In genomic region chr19:709196-709964, GRCh38 we compare ENCODE assay signal across 1 cellular context.
TF ChIP-seq lines count a peak whose summit lies in the region.

No MANE protein-coding gene starts in this region.

TF ChIP-seq in HEK293, 187 proteins besides CTCF, POLR2A, EP300 and RAD21 (continued from another document):
- TF ChIP-seq ZNF629 (tag by site-specific recombination; IDR thresholded peaks at IDR 0.05) = no peak
- no peak for TF ChIP-seq ZNF585B (tag by site-specific recombination; IDR thresholded peaks at IDR 0.05)
- TF ChIP-seq, protein P1, sequence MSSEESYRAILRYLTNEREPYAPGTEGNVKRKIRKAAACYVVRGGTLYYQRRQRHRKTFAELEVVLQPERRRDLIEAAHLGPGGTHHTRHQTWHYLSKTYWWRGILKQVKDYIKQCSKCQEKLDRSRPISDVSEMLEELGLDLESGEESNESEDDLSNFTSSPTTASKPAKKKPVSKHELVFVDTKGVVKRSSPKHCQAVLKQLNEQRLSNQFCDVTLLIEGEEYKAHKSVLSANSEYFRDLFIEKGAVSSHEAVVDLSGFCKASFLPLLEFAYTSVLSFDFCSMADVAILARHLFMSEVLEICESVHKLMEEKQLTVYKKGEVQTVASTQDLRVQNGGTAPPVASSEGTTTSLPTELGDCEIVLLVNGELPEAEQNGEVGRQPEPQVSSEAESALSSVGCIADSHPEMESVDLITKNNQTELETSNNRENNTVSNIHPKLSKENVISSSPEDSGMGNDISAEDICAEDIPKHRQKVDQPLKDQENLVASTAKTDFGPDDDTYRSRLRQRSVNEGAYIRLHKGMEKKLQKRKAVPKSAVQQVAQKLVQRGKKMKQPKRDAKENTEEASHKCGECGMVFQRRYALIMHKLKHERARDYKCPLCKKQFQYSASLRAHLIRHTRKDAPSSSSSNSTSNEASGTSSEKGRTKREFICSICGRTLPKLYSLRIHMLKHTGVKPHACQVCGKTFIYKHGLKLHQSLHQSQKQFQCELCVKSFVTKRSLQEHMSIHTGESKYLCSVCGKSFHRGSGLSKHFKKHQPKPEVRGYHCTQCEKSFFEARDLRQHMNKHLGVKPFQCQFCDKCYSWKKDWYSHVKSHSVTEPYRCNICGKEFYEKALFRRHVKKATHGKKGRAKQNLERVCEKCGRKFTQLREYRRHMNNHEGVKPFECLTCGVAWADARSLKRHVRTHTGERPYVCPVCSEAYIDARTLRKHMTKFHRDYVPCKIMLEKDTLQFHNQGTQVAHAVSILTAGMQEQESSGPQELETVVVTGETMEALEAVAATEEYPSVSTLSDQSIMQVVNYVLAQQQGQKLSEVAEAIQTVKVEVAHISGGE (tag by site-specific recombination; conservative IDR thresholded peaks at IDR 0.05; ENCODE audit: low read depth) = no peak
- no peak for TF ChIP-seq ZNF335 (tag by site-specific recombination; conservative IDR thresholded peaks at IDR 0.05)
- no peak for TF ChIP-seq ELK4 (IDR thresholded peaks at IDR 0.05; ENCODE audit: borderline replicate concordance, low read depth, low read length)
- TF ChIP-seq PRDM10 (tag by site-specific recombination; IDR thresholded peaks at IDR 0.05) = 0 out of 2 replicates have a peak, but pooled peaks have one; percentile 14
- TF ChIP-seq ZNF549 (tag by site-specific recombination; IDR thresholded peaks at IDR 0.05) = no peak
- no peak for TF ChIP-seq ZNF133 (tag by site-specific recombination; IDR thresholded peaks at IDR 0.05)
- no peak for TF ChIP-seq ZNF701 (tag by site-specific recombination; IDR thresholded peaks at IDR 0.05)
- TF ChIP-seq ZNF621 (tag by site-specific recombination; IDR thresholded peaks at IDR 0.05) = no peak
- TF ChIP-seq ZNF571 (tag by site-specific recombination; IDR thresholded peaks at IDR 0.05) = no peak
- peak; percentile 44; the same call in 1 of the 2 replicates for TF ChIP-seq SCRT2 (tag by site-specific recombination; IDR thresholded peaks at IDR 0.05)
- peak; percentile 13; the same call in 1 of the 2 replicates for TF ChIP-seq ZNF398 (tag by site-specific recombination; IDR thresholded peaks at IDR 0.05)
